ENCODE assay signal across 11 cellular contexts in the genomic region with DNA sequence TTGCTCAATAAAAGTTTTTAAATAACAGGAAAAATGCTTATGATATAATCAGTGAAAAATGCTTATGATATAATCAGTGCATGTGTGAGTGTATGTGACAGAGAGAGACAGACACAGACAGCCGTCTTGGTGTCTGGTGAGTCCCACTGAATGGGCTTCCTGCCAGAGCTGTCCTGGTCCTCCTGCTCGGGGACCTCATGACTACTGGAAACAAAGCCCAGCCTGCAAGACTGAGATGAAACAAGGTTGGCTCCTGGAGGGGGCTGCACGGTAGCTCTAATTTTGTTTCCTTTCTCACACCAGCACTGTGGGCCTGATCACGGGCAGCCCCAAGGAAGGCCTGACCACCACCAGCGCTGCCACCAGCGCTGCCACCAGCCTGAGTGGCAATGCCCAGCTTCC. TPM values are rescaled to one million over a fixed set of nuclear protein-coding genes. Genes with fewer than 3 reads are reported as not detected.
A peak's percentile ranks its signal among the peaks of the same experiment; 100 is the strongest.
DNase-seq lines count a peak whose midpoint lies in the region; ATAC-seq and TF ChIP-seq lines count a peak whose summit lies in the region.
"Had no signal": no experiment of that assay in that cellular context is flagged by ENCODE, and none has a peak within 500 bp of the region (broad histone marks: within the 10 kb centered on the region; RNA-seq: fewer than 3 reads in every experiment).

No MANE protein-coding gene starts in this region.

- no peaks in the 10 kb centered on the region for H3K36me3 Mint-ChIP-seq in CD4-positive, alpha-beta memory T cell
- H3K36me3 Mint-ChIP-seq: CD4-positive, CD25-positive, alpha-beta regulatory T cell had no signal

- 41 to 47% (median 45%) methylated on average over 6 of the region's 6 CpGs for WGBS in psoas muscle, 3 donors

- no peak overlapping the region for H3K27ac Mint-ChIP-seq in CD4-positive, alpha-beta memory T cell
- H3K27ac Mint-ChIP-seq: CD4-positive, CD25-positive, alpha-beta regulatory T cell had no signal

- peaks cover 8 to 15% of the 10 kb centered on the region in 2 donors for H3K27me3 Mint-ChIP-seq in CD4-positive, alpha-beta memory T cell

- intact Hi-C loops in Right ventricle myocardium inferior (cut with DNase I) (no loop called here), psoas muscle (cut with DNase I) (no loop called here)
- intact Hi-C loops in CD4-positive, alpha-beta memory T cell (cut with micrococcal nuclease), result no loop called here

- no peak overlapping the region for H3K4me3 Mint-ChIP-seq in CD4-positive, alpha-beta memory T cell
- H3K4me3 Mint-ChIP-seq: CD4-positive, CD25-positive, alpha-beta regulatory T cell; nephron had no signal

- H3K36me3 ChIP-seq in SJCRH30 (no peaks in the 10 kb centered on the region), psoas muscle (ENCODE audit: insufficient read depth in 1 of 2, low read depth in 1 of 2) (peaks cover 0 to 6% of the 10 kb centered on the region in 2 donors)
- no peaks in the 10 kb centered on the region for H3K36me3 ChIP-seq in CD4-positive, alpha-beta memory T cell (ENCODE audit: insufficient read depth, low read length)

- ATAC-seq in Right ventricle myocardium inferior (peak; percentile 20), psoas muscle (peak; percentile 32 to 63 (median 54)), GM19455 (IDR thresholded peaks at IDR 0.05; ENCODE audit: unreplicated experiment) (no peak)

- peaks cover 22% of the 10 kb centered on the region for H3K4me1 ChIP-seq in SJCRH30
- H3K4me1 ChIP-seq in psoas muscle, result peaks cover 43% of the 10 kb centered on the region
- no peaks in the 10 kb centered on the region for H3K4me1 ChIP-seq in CD4-positive, alpha-beta memory T cell (ENCODE audit: insufficient read depth, low read length)

- H3K27me3 ChIP-seq in SJCRH30 (no peaks in the 10 kb centered on the region), psoas muscle (ENCODE audit: insufficient read depth in 3 of 3, low read length in 2 of 3) (no peaks in the 10 kb centered on the region)
- no peaks in the 10 kb centered on the region for H3K27me3 ChIP-seq in CD4-positive, alpha-beta memory T cell (ENCODE audit: insufficient read depth, low read length)

- H3K9me3 Mint-ChIP-seq in CD4-positive, alpha-beta memory T cell, result no peaks in the 10 kb centered on the region
- H3K9me3 Mint-ChIP-seq: CD4-positive, CD25-positive, alpha-beta regulatory T cell; nephron had no signal

- POLR2A ChIA-PET in CD4-positive, alpha-beta memory T cell (lab: Charles Lee; ENCODE audit: partially characterized antibody), result no interaction called here

- TF ChIP-seq CTCF in psoas muscle (IDR thresholded peaks at IDR 0.05), result no peak

- CTCF ChIA-PET in CD4-positive, alpha-beta memory T cell (lab: Charles Lee; ENCODE audit: partially characterized antibody), result no interaction called here

- H3K4me1 Mint-ChIP-seq in CD4-positive, alpha-beta memory T cell, result no peaks in the 10 kb centered on the region
- H3K4me1 Mint-ChIP-seq: CD4-positive, CD25-positive, alpha-beta regulatory T cell had no signal

- H3K4me3 ChIP-seq in SJCRH30 (no peak overlapping the region), psoas muscle (no peak overlapping the region)
- H3K4me3 ChIP-seq in CD4-positive, alpha-beta memory T cell (ENCODE audit: low read length in 2 of 2), result no peak overlapping the region

- DNase-seq in Caki2 (ENCODE audit: low read depth) (peak; percentile 30), SJCRH30 (peak; percentile 92 to 94), Right ventricle myocardium inferior (ENCODE audit: missing footprints) (peak; percentile 78), psoas muscle (peak; percentile 59 to 71), NCI-H526 treated with DMSO at 0.1 percent for 48 hours (lab: John Stamatoyannopoulos, UW) (no peak)
- DNase-seq in activated naive CD4-positive, alpha-beta T cell (lab: John Stamatoyannopoulos, UW), result no peak
- no peak for DNase-seq in CD4-positive, alpha-beta memory T cell
- DNase-seq: CD4-positive, CD25-positive, alpha-beta regulatory T cell; NCI-H146 had no signal

- H3K27ac ChIP-seq in SJCRH30, result peak overlapping the region; percentile 68
- peak overlapping the region; percentile 67 for H3K27ac ChIP-seq in psoas muscle
- H3K27ac ChIP-seq in CD4-positive, alpha-beta memory T cell (ENCODE audit: low read depth, low read length), result no peak overlapping the region

- H3K9me3 ChIP-seq in SJCRH30 (replicated peaks), result no peaks in the 10 kb centered on the region
- no peaks in the 10 kb centered on the region for H3K9me3 ChIP-seq in psoas muscle
- no peaks in the 10 kb centered on the region for H3K9me3 ChIP-seq in CD4-positive, alpha-beta memory T cell (ENCODE audit: control insufficient read depth in 1 of 2, low read length in 2 of 2)

- in situ Hi-C loops in Caki2 (cut with HindIII; ENCODE audit: low pct_unique_long_range_greater_than_20kb, low sequenced_read_pairs), result no loop called here

RNA-seq across cellular contexts. Expression of gene NRP1, which starts 57.3 kb away (rescaled TPM):
- total RNA-seq in Caki2 (2014; rRNA removed; shearing (Covaris generic); ENCODE audit: low replicate concordance), result 18.1 and 18.4 TPM in 2 replicates
- 17.2 and 21.2 TPM in 2 replicates for total RNA-seq in SJCRH30 (2014; rRNA removed; shearing (Covaris generic))
- total RNA-seq in Right ventricle myocardium inferior, result 175 TPM
- total RNA-seq in psoas muscle, result 10 to 100 TPM; 29.1 to 54.8 (median 42.9) TPM
- polyA plus RNA-seq in psoas muscle, result 10 to 100 TPM; 10.9 to 31.2 (median 11.4) TPM
- total RNA-seq in CD4-positive, alpha-beta memory T cell, result 1 to 10 TPM; 1.6 TPM
- polyA plus RNA-seq in CD4-positive, alpha-beta memory T cell, result not detected
- total RNA-seq: CD4-positive, CD25-positive, alpha-beta regulatory T cell had no signal

Comparison
In these comparisons a context has a peak if more than half of its experiments do, and no peak if none do; other contexts are left out.
1. DNase-seq: peak in Caki2 (single experiment), SJCRH30 (2 of 2), Right ventricle myocardium inferior (single experiment) and psoas muscle (2 of 2); none in activated naive CD4-positive, alpha-beta T cell (0 of 4), NCI-H526 treated with DMSO at 0.1 percent for 48 hours (single experiment) and CD4-positive, alpha-beta memory T cell (0 of 5).